10 cellular contexts compared by ENCODE assay signal in the genomic region with DNA sequence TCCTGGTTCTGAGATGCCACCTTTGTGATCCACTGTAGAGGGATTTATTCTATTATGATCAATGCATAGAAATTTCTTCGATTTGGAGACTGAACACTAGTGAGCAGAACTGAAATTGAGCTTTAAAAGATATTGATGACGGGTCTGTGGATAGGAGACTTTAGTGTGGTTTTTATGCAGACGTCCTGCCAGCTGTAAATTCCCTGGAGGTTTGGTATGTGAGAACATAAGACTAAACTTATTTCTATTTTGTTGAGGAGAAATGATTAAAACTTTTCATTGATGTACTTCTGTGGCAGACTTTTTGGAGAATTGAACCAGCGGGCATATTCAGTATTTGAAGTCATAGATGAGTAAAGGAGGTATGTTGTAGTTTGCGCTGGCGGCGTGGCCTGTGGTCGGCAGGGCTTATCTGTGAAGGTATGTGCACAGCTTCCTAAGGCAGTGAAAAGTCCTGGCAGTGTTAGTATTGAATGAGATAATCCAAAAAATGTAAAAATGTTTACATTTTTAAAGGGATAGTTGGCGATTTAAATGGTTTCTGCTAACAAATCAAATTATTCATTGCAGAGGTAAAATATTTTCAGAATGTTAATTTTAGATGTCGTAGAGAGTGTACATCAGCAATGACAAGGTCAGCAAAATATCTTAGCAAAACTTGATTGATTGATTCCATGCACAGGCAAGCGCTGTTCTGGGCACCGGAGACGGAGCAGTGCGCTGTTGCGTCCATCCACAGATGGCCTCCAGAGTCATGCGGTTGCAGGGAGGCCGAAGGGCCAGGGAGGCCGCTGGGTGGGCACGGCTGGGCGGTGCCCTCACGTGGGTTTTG. TPM values are rescaled to one million over a fixed set of nuclear protein-coding genes. Genes with fewer than 3 reads are reported as not detected.
DNase-seq lines count a peak whose midpoint lies in the region; ATAC-seq and TF ChIP-seq lines count a peak whose summit lies in the region.
"Had no signal": no experiment of that assay in that cellular context is flagged by ENCODE, and none has a peak within 500 bp of the region (broad histone marks: within the 10 kb centered on the region; RNA-seq: fewer than 3 reads in every experiment).

No MANE protein-coding gene starts in this region.

- peak overlapping the region; percentile 4 for H3K27ac Mint-ChIP-seq in activated CD8-positive, alpha-beta memory T cell treated with anti-CD3 and anti-CD28 coated beads, Interleukin-2, amount 10 ng/mL, durations not matched to agents 7 days and 5 days
- peak overlapping the region; percentile 36 for H3K27ac Mint-ChIP-seq in activated naive CD8-positive, alpha-beta T cell treated with anti-CD3 and anti-CD28 coated beads, Interleukin-2, amount 50 U/mL, for 24 hours
- H3K27ac Mint-ChIP-seq in stimulated activated naive B cell treated with anti-CD40 and anti-IgM and Interleukin-4, amounts not matched to agents 10 μg/mL and 1 μg/mL and 100 μg/mL, for 72 hours, result peak overlapping the region; percentile 88
- no peak overlapping the region for H3K27ac Mint-ChIP-seq in GM23338

- H3K27ac ChIP-seq in gastroesophageal sphincter (peak overlapping the region in 3 of 4 donors; percentile 56 to 62 (median 61)), GM23338 (ENCODE audit: low read depth) (no peak overlapping the region)
- H3K27ac ChIP-seq: HL-60 had no signal

- H3K4me1 ChIP-seq in gastroesophageal sphincter, result peaks cover 7 to 76% (median 36%) of the 10 kb centered on the region in 3 donors
- H3K4me1 ChIP-seq in GM23338 (ENCODE audit: insufficient read depth), result peaks cover 3% of the 10 kb centered on the region; the same call in 1 of the 2 replicates

- no peaks in the 10 kb centered on the region for H3K27me3 ChIP-seq in gastroesophageal sphincter
- no peaks in the 10 kb centered on the region for H3K27me3 ChIP-seq in GM23338 (ENCODE audit: insufficient read depth)

- ATAC-seq in activated CD8-positive, alpha-beta memory T cell treated with anti-CD3 and anti-CD28 coated beads, Interleukin-2, amount 10 ng/mL, durations not matched to agents 7 days and 5 days, result no peak
- no peak for ATAC-seq in activated naive CD8-positive, alpha-beta T cell treated with anti-CD3 and anti-CD28 coated beads, Interleukin-2, amount 50 U/mL, for 24 hours
- ATAC-seq in gastroesophageal sphincter (no peak), GM23338 (no peak), GM21390 (IDR thresholded peaks at IDR 0.05; ENCODE audit: unreplicated experiment) (no peak)
- no peak for ATAC-seq in stimulated activated naive B cell treated with anti-CD40 and anti-IgM and Interleukin-4, amounts not matched to agents 10 μg/mL and 1 μg/mL and 100 μg/mL, for 72 hours (replicated peaks)

- H3K4me2 ChIP-seq in GM23338, result no peak overlapping the region

- H3K36me3 Mint-ChIP-seq in activated CD8-positive, alpha-beta memory T cell treated with anti-CD3 and anti-CD28 coated beads, Interleukin-2, amount 10 ng/mL, durations not matched to agents 7 days and 5 days, result peaks cover 32% of the 10 kb centered on the region
- peaks cover 29% of the 10 kb centered on the region for H3K36me3 Mint-ChIP-seq in activated naive CD8-positive, alpha-beta T cell treated with anti-CD3 and anti-CD28 coated beads, Interleukin-2, amount 50 U/mL, for 24 hours (ENCODE audit: low read depth)
- peaks cover 59 to 70% of the 10 kb centered on the region in 2 donors for H3K36me3 Mint-ChIP-seq in stimulated activated naive B cell treated with anti-CD40 and anti-IgM and Interleukin-4, amounts not matched to agents 10 μg/mL and 1 μg/mL and 100 μg/mL, for 72 hours
- H3K36me3 Mint-ChIP-seq in GM23338 (ENCODE audit: low read depth), result peaks cover 10% of the 10 kb centered on the region

- no peak overlapping the region for H2AFZ ChIP-seq in GM23338

- peaks cover 79% of the 10 kb centered on the region for H3K4me1 Mint-ChIP-seq in activated CD8-positive, alpha-beta memory T cell treated with anti-CD3 and anti-CD28 coated beads, Interleukin-2, amount 10 ng/mL, durations not matched to agents 7 days and 5 days
- H3K4me1 Mint-ChIP-seq in activated naive CD8-positive, alpha-beta T cell treated with anti-CD3 and anti-CD28 coated beads, Interleukin-2, amount 50 U/mL, for 24 hours, result peaks cover 83% of the 10 kb centered on the region
- H3K4me1 Mint-ChIP-seq in stimulated activated naive B cell treated with anti-CD40 and anti-IgM and Interleukin-4, amounts not matched to agents 10 μg/mL and 1 μg/mL and 100 μg/mL, for 72 hours, result peaks cover 55 to 97% of the 10 kb centered on the region in 2 donors
- peaks cover 25% of the 10 kb centered on the region for H3K4me1 Mint-ChIP-seq in GM23338

- TF ChIP-seq POLR2A in gastroesophageal sphincter (IDR thresholded peaks at IDR 0.05), result no peak

- no peaks in the 10 kb centered on the region for H3F3A ChIP-seq in GM23338 (replicated peaks; ENCODE audit: low read depth)

- TF ChIP-seq EP300 in gastroesophageal sphincter (IDR thresholded peaks at IDR 0.05), result no peak

- no peak for TF ChIP-seq CTCF in gastroesophageal sphincter (IDR thresholded peaks at IDR 0.05)
- TF ChIP-seq CTCF in GM23338 (conservative IDR thresholded peaks at IDR 0.05; ENCODE audit: low read depth in 2 of 2), result no peak

- 40 to 61% methylated on average over 8 to 21 of the region's 21 CpGs for WGBS in gastroesophageal sphincter (ENCODE audit: low coverage in 1 of 2), 2 donors

- no peaks in the 10 kb centered on the region for H3K9me3 ChIP-seq in gastroesophageal sphincter

- no peak overlapping the region for H3K4me3 ChIP-seq in gastroesophageal sphincter
- no peak overlapping the region for H3K4me3 ChIP-seq in GM23338

- no peaks in the 10 kb centered on the region for H3K27me3 Mint-ChIP-seq in activated CD8-positive, alpha-beta memory T cell treated with anti-CD3 and anti-CD28 coated beads, Interleukin-2, amount 10 ng/mL, durations not matched to agents 7 days and 5 days
- no peaks in the 10 kb centered on the region for H3K27me3 Mint-ChIP-seq in activated naive CD8-positive, alpha-beta T cell treated with anti-CD3 and anti-CD28 coated beads, Interleukin-2, amount 50 U/mL, for 24 hours
- no peaks in the 10 kb centered on the region for H3K27me3 Mint-ChIP-seq in stimulated activated naive B cell treated with anti-CD40 and anti-IgM and Interleukin-4, amounts not matched to agents 10 μg/mL and 1 μg/mL and 100 μg/mL, for 72 hours
- H3K27me3 Mint-ChIP-seq in GM23338 (ENCODE audit: insufficient read depth, low read depth, poor library complexity), result peaks cover 3% of the 10 kb centered on the region

- H3K4me3 Mint-ChIP-seq in activated CD8-positive, alpha-beta memory T cell treated with anti-CD3 and anti-CD28 coated beads, Interleukin-2, amount 10 ng/mL, durations not matched to agents 7 days and 5 days, result no peak overlapping the region
- H3K4me3 Mint-ChIP-seq in activated naive CD8-positive, alpha-beta T cell treated with anti-CD3 and anti-CD28 coated beads, Interleukin-2, amount 50 U/mL, for 24 hours, result no peak overlapping the region
- peak overlapping the region; percentile 4 to 52 for H3K4me3 Mint-ChIP-seq in stimulated activated naive B cell treated with anti-CD40 and anti-IgM and Interleukin-4, amounts not matched to agents 10 μg/mL and 1 μg/mL and 100 μg/mL, for 72 hours
- no peak overlapping the region for H3K4me3 Mint-ChIP-seq in GM23338

- H3K79me2 ChIP-seq in GM23338 (replicated peaks; ENCODE audit: insufficient read depth), result peaks cover 87% of the 10 kb centered on the region

- DNase-seq in activated CD8-positive, alpha-beta memory T cell treated with anti-CD3 and anti-CD28 coated beads, Interleukin-2, amount 10 ng/mL, durations not matched to agents 7 days and 5 days, result no peak
- no peak for DNase-seq in activated CD8-positive, alpha-beta memory T cell treated with anti-CD3 and anti-CD28 coated beads, Interleukin-2, amount 50 U/mL, for 4 hours
- no peak for DNase-seq in activated naive CD8-positive, alpha-beta T cell treated with anti-CD3 and anti-CD28 coated beads, Interleukin-2, amount 50 U/mL, for 24 hours
- DNase-seq in stimulated activated naive B cell treated with anti-CD40 and anti-IgM and Interleukin-4, amounts not matched to agents 10 μg/mL and 1 μg/mL and 100 μg/mL, for 72 hours, result no peak
- DNase-seq in GM23338 (ENCODE audit: low spot score), result no peak
- DNase-seq in stimulated activated CD4-positive, alpha-beta T cell treated with anti-CD3 and anti-CD28 coated beads, Interleukin-4, amount 100 ng/mL, for 1 hour, result no peak
- DNase-seq: retina had no signal

- H3K36me3 ChIP-seq in gastroesophageal sphincter (peaks cover 0 to 14% of the 10 kb centered on the region in 2 donors), GM23338 (ENCODE audit: insufficient read depth) (peaks cover 3% of the 10 kb centered on the region; the same call in 1 of the 2 replicates)

- H3K9me2 ChIP-seq in GM23338 (ENCODE audit: insufficient read depth), result no peaks in the 10 kb centered on the region

- peaks cover 61% of the 10 kb centered on the region for H4K20me1 ChIP-seq in GM23338 (replicated peaks; ENCODE audit: insufficient read depth)

- CTCF ChIA-PET in activated CD8-positive, alpha-beta memory T cell treated with anti-CD3 and anti-CD28 coated beads, Interleukin-2, amount 10 ng/mL, durations not matched to agents 7 days and 5 days (lab: Charles Lee), result no interaction called here

- no peaks in the 10 kb centered on the region for H3K9me3 Mint-ChIP-seq in activated CD8-positive, alpha-beta memory T cell treated with anti-CD3 and anti-CD28 coated beads, Interleukin-2, amount 10 ng/mL, durations not matched to agents 7 days and 5 days (ENCODE audit: low read depth)
- no peaks in the 10 kb centered on the region for H3K9me3 Mint-ChIP-seq in activated naive CD8-positive, alpha-beta T cell treated with anti-CD3 and anti-CD28 coated beads, Interleukin-2, amount 50 U/mL, for 24 hours
- H3K9me3 Mint-ChIP-seq in stimulated activated naive B cell treated with anti-CD40 and anti-IgM and Interleukin-4, amounts not matched to agents 10 μg/mL and 1 μg/mL and 100 μg/mL, for 72 hours, result peaks cover 1 to 2% of the 10 kb centered on the region in 2 donors
- H3K9me3 Mint-ChIP-seq in GM23338, result no peaks in the 10 kb centered on the region

TF ChIP-seq in GM23338, 12 proteins besides CTCF, POLR2A, EP300 and RAD21 (continues in another document):
- TF ChIP-seq POLR2AphosphoS5 (IDR thresholded peaks at IDR 0.05; ENCODE audit: low read depth) (no peak), EZH2 (IDR thresholded peaks at IDR 0.05; ENCODE audit: low read depth, unreplicated experiment) (no peak), CREB1 (CRISPR knock-in tag; IDR thresholded peaks at IDR 0.05; ENCODE audit: low read depth) (no peak), JUNB (IDR thresholded peaks at IDR 0.05; ENCODE audit: unreplicated experiment) (no peak), ZNF331 (CRISPR knock-in tag; IDR thresholded peaks at IDR 0.05; ENCODE audit: low read depth) (no peak), EZH2phosphoT487 (IDR thresholded peaks at IDR 0.05; ENCODE audit: unreplicated experiment) (no peak), ZNF114 (CRISPR knock-in tag; IDR thresholded peaks at IDR 0.05) (no peak), NANOG (IDR thresholded peaks at IDR 0.05; ENCODE audit: borderline replicate concordance) (no peak)

RNA-seq across cellular contexts. Expression of a gene that starts 20.4 kb away (rescaled TPM):
- total RNA-seq in activated CD8-positive, alpha-beta memory T cell treated with anti-CD3 and anti-CD28 coated beads, Interleukin-2, amount 10 ng/mL, durations not matched to agents 7 days and 5 days, result 10 to 100 TPM; 37.4 to 55.3 TPM
- total RNA-seq in gastroesophageal sphincter, result 10 to 100 TPM; 15.8 to 21.3 (median 17.3) TPM
- 20.2 and 24.0 TPM in 2 replicates for total RNA-seq in GM23338 (2014; rRNA removed; shearing (Covaris generic))
- 5.2 and 5.3 TPM in 2 replicates for polyA plus RNA-seq in GM23338 (2016; fragmentation: Nextera tagmentation; extraction: Ambion mirVana)

Comparison
In these comparisons a context has a peak if more than half of its experiments do, and no peak if none do; other contexts are left out.
1. H3K4me3 Mint-ChIP-seq: peak in stimulated activated naive B cell treated with anti-CD40 and anti-IgM and Interleukin-4, amounts not matched to agents 10 μg/mL and 1 μg/mL and 100 μg/mL, for 72 hours (2 of 2); none in activated CD8-positive, alpha-beta memory T cell treated with anti-CD3 and anti-CD28 coated beads, Interleukin-2, amount 10 ng/mL, durations not matched to agents 7 days and 5 days (single experiment), activated naive CD8-positive, alpha-beta T cell treated with anti-CD3 and anti-CD28 coated beads, Interleukin-2, amount 50 U/mL, for 24 hours (single experiment) and GM23338 (single experiment).